In genomic region chrX:1899841-1900240, GRCh38 we compare ENCODE assay signal across 30 cellular contexts.
"Had no signal": no experiment of that assay in that cellular context is flagged by ENCODE, and none has a peak within 500 bp of the region (broad histone marks: within the 10 kb centered on the region; RNA-seq: fewer than 3 reads in every experiment).

No MANE protein-coding gene starts in this region.

- H3K9me3 ChIP-seq: colonic mucosa, esophagus muscularis mucosa, lower lobe of right lung, prostate gland, right atrium auricular region, transverse colon, upper lobe of right lung had no signal

- H3K4me1 ChIP-seq: colonic mucosa, esophagus muscularis mucosa, foreskin keratinocyte, gastroesophageal sphincter, heart right ventricle, lower lobe of right lung, neural progenitor cell, parathyroid adenoma, prostate gland, right atrium auricular region, suprapubic skin, transverse colon, upper lobe of right lung, uterus had no signal

- H3K27ac ChIP-seq: colonic mucosa, esophagus muscularis mucosa, foreskin keratinocyte, gastroesophageal sphincter, heart right ventricle, lower lobe of right lung, neural progenitor cell, parathyroid adenoma, prostate gland, right atrium auricular region, suprapubic skin, transverse colon, upper lobe of right lung, uterus had no signal

- H3K9ac ChIP-seq: neural progenitor cell, parathyroid adenoma had no signal

- FAIRE-seq: endothelial cell of umbilical vein, keratinocyte had no signal

- H3K27me3 ChIP-seq: colonic mucosa, foreskin keratinocyte, neural progenitor cell, right atrium auricular region, suprapubic skin, transverse colon, upper lobe of right lung, uterus had no signal

- H3K27ac Mint-ChIP-seq: dendritic cell treated with granulocyte-macrophage colony-stimulating factor and Interleukin-4, amounts not matched to agents 40 ng/mL and 50 ng/mL, for 4 days; nephron; stimulated activated naive CD8-positive, alpha-beta T cell treated with anti-CD3 and anti-CD28 coated beads, Interleukin-15, amount 100 ng/mL, for 72 hours had no signal

- H3K27me3 Mint-ChIP-seq: dendritic cell treated with granulocyte-macrophage colony-stimulating factor and Interleukin-4, amounts not matched to agents 40 ng/mL and 50 ng/mL, for 4 days; stimulated activated naive CD8-positive, alpha-beta T cell treated with anti-CD3 and anti-CD28 coated beads, Interleukin-15, amount 100 ng/mL, for 72 hours had no signal

- H2AFZ ChIP-seq: neural progenitor cell, parathyroid adenoma had no signal

- H3K4me3 Mint-ChIP-seq: dendritic cell treated with granulocyte-macrophage colony-stimulating factor and Interleukin-4, amounts not matched to agents 40 ng/mL and 50 ng/mL, for 4 days; naive thymus-derived CD4-positive, alpha-beta T cell; nephron; neural progenitor cell; stimulated activated naive CD8-positive, alpha-beta T cell treated with anti-CD3 and anti-CD28 coated beads, Interleukin-15, amount 100 ng/mL, for 72 hours had no signal

- H3K4me1 Mint-ChIP-seq: naive thymus-derived CD4-positive, alpha-beta T cell; nephron; stimulated activated naive CD8-positive, alpha-beta T cell treated with anti-CD3 and anti-CD28 coated beads, Interleukin-15, amount 100 ng/mL, for 72 hours had no signal

- H3K9me3 Mint-ChIP-seq: dendritic cell treated with granulocyte-macrophage colony-stimulating factor and Interleukin-4, amounts not matched to agents 40 ng/mL and 50 ng/mL, for 4 days; stimulated activated naive CD8-positive, alpha-beta T cell treated with anti-CD3 and anti-CD28 coated beads, Interleukin-15, amount 100 ng/mL, for 72 hours had no signal

- H3K4me3 ChIP-seq: colonic mucosa, esophagus muscularis mucosa, gastroesophageal sphincter, heart right ventricle, lower lobe of right lung, neural progenitor cell, prostate gland, right atrium auricular region, smooth muscle cell, suprapubic skin, transverse colon, upper lobe of right lung, uterus had no signal

- ATAC-seq: foreskin keratinocyte; gastroesophageal sphincter; heart right ventricle; left ventricle myocardium superior; lower lobe of right lung; naive thymus-derived CD4-positive, alpha-beta T cell; sciatic nerve; stimulated activated naive CD8-positive, alpha-beta T cell treated with anti-CD3 and anti-CD28 coated beads, Interleukin-15, amount 100 ng/mL, for 72 hours; upper lobe of right lung had no signal

- H3K4me2 ChIP-seq: neural progenitor cell, smooth muscle cell had no signal

- H3K36me3 Mint-ChIP-seq: naive thymus-derived CD4-positive, alpha-beta T cell; neural progenitor cell had no signal

- H3K36me3 ChIP-seq: colonic mucosa, esophagus muscularis mucosa, gastroesophageal sphincter, heart right ventricle, lower lobe of right lung, neural progenitor cell, prostate gland, right atrium auricular region, suprapubic skin, transverse colon, upper lobe of right lung, uterus had no signal

- H3K79me2 ChIP-seq: parathyroid adenoma had no signal

- DNase-seq: colonic mucosa; effector CD8-positive, alpha-beta T cell; foreskin keratinocyte; heart right ventricle; left ventricle myocardium superior; lower lobe of right lung; midbrain; naive thymus-derived CD4-positive, alpha-beta T cell; stimulated activated CD4-positive, alpha-beta T cell treated with anti-CD3 and anti-CD28 coated beads, Interleukin-12 subunit alpha, Interleukin-12 subunit beta, amount 100 ng/mL, for 4 hours; stimulated activated CD4-positive, alpha-beta T cell treated with anti-CD3 and anti-CD28 coated beads, Interleukin-1b, Interleukin-23, amount 100 ng/mL, for 48 hours; stimulated activated CD4-positive, alpha-beta T cell treated with anti-CD3 and anti-CD28 coated beads, Interleukin-4, amount 100 ng/mL, for 1 hour; stimulated activated CD8-positive, alpha-beta memory T cell treated with anti-CD3 and anti-CD28 coated beads, Interleukin-4, amount 100 ng/mL, for 48 hours; stimulated activated naive CD4-positive, alpha-beta T cell; stimulated activated naive CD8-positive, alpha-beta T cell treated with anti-CD3 and anti-CD28 coated beads, Interleukin-15, amount 100 ng/mL, for 72 hours; transverse colon; upper lobe of right lung; uterus had no signal
